ENCODE assay signal across 8 cellular contexts in genomic region chr4:77820836-77821561, GRCh38. TPM values are rescaled to one million over a fixed set of nuclear protein-coding genes. Genes with fewer than 3 reads are reported as not detected.
DNase-seq lines count a peak whose midpoint lies in the region; ATAC-seq and TF ChIP-seq lines count a peak whose summit lies in the region.

No MANE protein-coding gene starts in this region.

- H3K27ac ChIP-seq in heart left ventricle (peak overlapping the region; percentile 90 to 100 (median 99)), esophagus muscularis mucosa (replicated peaks in 1 of 4) (peak overlapping the region; percentile 98 to 100 (median 100))

- no peaks in the 10 kb centered on the region for H3K9me3 ChIP-seq in heart left ventricle
- H3K9me3 ChIP-seq in esophagus muscularis mucosa = no peaks in the 10 kb centered on the region

- no peak for TF ChIP-seq POLR2A in heart left ventricle (IDR thresholded peaks at IDR 0.05)
- no peak for TF ChIP-seq POLR2A in esophagus muscularis mucosa (IDR thresholded peaks at IDR 0.05; ENCODE audit: low read depth)

- CTCF ChIA-PET in T-cell (lab: Charles Lee) = interaction anchor here in 1 of 2 donors (0.5 to 2.6 kb wide), 5 partner anchors 20 to 44 kb away, joined by 3 to 23 read pairs (median 8); partner anchors contain the start of gene MRPL1

- H3K4me1 Mint-ChIP-seq in T-cell (peaks cover 59 to 66% (median 59%) of the 10 kb centered on the region in 3 donors), osteocyte (ENCODE audit: unreplicated experiment) (peaks cover 19% of the 10 kb centered on the region)

- H3K36me3 ChIP-seq in heart left ventricle (no peaks in the 10 kb centered on the region), esophagus muscularis mucosa (no peaks in the 10 kb centered on the region)

- H3K36me3 Mint-ChIP-seq in T-cell (peaks cover 11% of the 10 kb centered on the region), osteocyte (ENCODE audit: unreplicated experiment) (no peaks in the 10 kb centered on the region)

- intact Hi-C loops in heart left ventricle (cut with DNase I) = loop anchor here in 7 of 10 donors (1.0 to 5.0 kb wide), 4 partner anchors 34 to 42 kb away; partner anchors contain the start of gene MRPL1 (in 6 of the 7)
- intact Hi-C loops in Right ventricle myocardium superior (cut with DNase I) = no loop called here
- intact Hi-C loops in esophagus muscularis mucosa (cut with DNase I) = loop anchor here (2.0 kb wide), 1 partner anchor 42 kb away; the partner anchor contains the start of gene MRPL1

- H3K9me3 Mint-ChIP-seq in T-cell (no peaks in the 10 kb centered on the region), osteocyte (ENCODE audit: unreplicated experiment) (no peaks in the 10 kb centered on the region)

- H3K27me3 Mint-ChIP-seq in T-cell (no peaks in the 10 kb centered on the region), osteocyte (ENCODE audit: unreplicated experiment) (peaks cover 6% of the 10 kb centered on the region)

- ATAC-seq in heart left ventricle (no peak), Right ventricle myocardium superior (ENCODE audit: poor library complexity) (no peak), T-cell (replicated peaks in 1 of 4) (no peak)

- no peak for TF ChIP-seq EP300 in esophagus muscularis mucosa (IDR thresholded peaks at IDR 0.05)

- H3K4me1 ChIP-seq in heart left ventricle = peaks cover 0 to 39% (median 26%) of the 10 kb centered on the region in 12 donors
- peaks cover 22 to 34% (median 30%) of the 10 kb centered on the region in 4 donors for H3K4me1 ChIP-seq in esophagus muscularis mucosa

- H3K4me3 ChIP-seq in heart left ventricle (peak overlapping the region; percentile 72 to 99 (median 88)), esophagus muscularis mucosa (peak overlapping the region; percentile 89 to 96 (median 96))

- WGBS in heart left ventricle, 4 donors = 31 to 36% (median 32%) methylated on average over 7 of the region's 7 CpGs
- 6% methylated on average over 7 of the region's 7 CpGs for WGBS in esophagus muscularis mucosa

- H3K4me3 Mint-ChIP-seq in T-cell (peak overlapping the region; percentile 97 to 100 (median 98)), osteocyte (ENCODE audit: unreplicated experiment) (peak overlapping the region; percentile 94)

- TF ChIP-seq CTCF in heart left ventricle (IDR thresholded peaks at IDR 0.05) = no peak
- TF ChIP-seq CTCF in esophagus muscularis mucosa (IDR thresholded peaks at IDR 0.05) = no peak
- no peak for TF ChIP-seq CTCF in osteocyte (IDR thresholded peaks at IDR 0.05)

- POLR2A ChIA-PET in T-cell (lab: Charles Lee) = interaction anchor here (0.6 to 2.6 kb wide), 15 partner anchors 8 to 57 kb away, joined by 3 to 79 read pairs (median 4); partner anchors contain the start of gene MRPL1 (in 2 of the 2)

- DNase-seq in heart left ventricle = no peak
- DNase-seq in Right ventricle myocardium superior = no peak
- DNase-seq in T-cell = peak in 6 of 34 experiments; percentile 3 to 36 (median 25)
- no peak for DNase-seq in esophagus muscularis mucosa (ENCODE audit: extremely low spot score)
- DNase-seq in osteocyte (ENCODE audit: extremely low spot score, unreplicated experiment) = no peak
- DNase-seq in iPS-NIHi7 (ENCODE audit: extremely low spot score) = no peak
- DNase-seq in COLO829 (ENCODE audit: low spot score) = no peak
- no peak for DNase-seq in NCI-H226

- H3K27ac Mint-ChIP-seq in T-cell = peak overlapping the region; percentile 98 to 99
- H3K27ac Mint-ChIP-seq in osteocyte (ENCODE audit: unreplicated experiment) = peak overlapping the region; percentile 99

- H3K27me3 ChIP-seq in heart left ventricle = no peaks in the 10 kb centered on the region
- no peaks in the 10 kb centered on the region for H3K27me3 ChIP-seq in esophagus muscularis mucosa

RNA-seq across cellular contexts. Expression of gene CNOT6L, which starts 1.8 kb away (rescaled TPM):
- total RNA-seq in heart left ventricle (10 to 100 TPM; 12.1 to 39.2 (median 19.6) TPM), Right ventricle myocardium superior (19.3 TPM), T-cell (100 to 1,000 TPM; 159 to 207 (median 170) TPM), esophagus muscularis mucosa (10 to 100 TPM; 17.4 to 25.3 (median 21.7) TPM), osteocyte (28.6 and 28.9 TPM in 2 replicates)
- polyA plus RNA-seq in heart left ventricle = 1 to 10 TPM; 2.2 to 6.9 TPM

RNA-seq across cellular contexts. Expression of gene MRPL1, which starts 41.6 kb away (rescaled TPM):
- total RNA-seq in heart left ventricle (10 to 100 TPM; 26.9 to 47.6 (median 40.2) TPM), Right ventricle myocardium superior (44.8 TPM), T-cell (10 to 100 TPM; 16.9 to 27.2 (median 21.0) TPM), esophagus muscularis mucosa (10 to 100 TPM; 16.6 to 28.2 (median 19.5) TPM), osteocyte (25.5 and 28.8 TPM in 2 replicates)
- polyA plus RNA-seq in heart left ventricle = 10 to 100 TPM; 34.1 to 69.4 TPM
